ENCODE assay signal across 32 cellular contexts in the genomic region with DNA sequence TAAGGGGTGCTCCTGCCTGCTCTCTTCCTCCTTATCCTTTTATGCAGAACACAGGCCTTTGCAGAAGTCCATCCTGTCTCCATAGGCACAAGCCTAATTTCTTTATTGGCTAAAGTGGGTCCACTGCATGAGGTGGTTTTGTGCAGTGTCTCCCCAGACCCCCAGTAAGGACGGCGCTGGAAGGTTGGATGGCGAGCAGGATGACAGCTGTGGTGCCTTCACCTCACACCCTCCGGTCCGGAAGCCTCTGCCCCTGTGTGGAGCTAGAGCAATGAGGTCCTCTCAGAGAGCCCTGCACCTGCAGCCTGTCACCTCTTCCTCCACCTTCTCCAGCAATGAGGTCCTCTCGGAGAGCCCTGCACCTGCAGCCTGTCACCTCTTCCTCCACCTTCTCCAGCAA.
"Had no signal": no experiment of that assay in that cellular context is flagged by ENCODE, and none has a peak within 500 bp of the region (broad histone marks: within the 10 kb centered on the region; RNA-seq: fewer than 3 reads in every experiment).

No MANE protein-coding gene starts in this region.

- H3K4me3 ChIP-seq: adrenal gland, body of pancreas, breast epithelium had no signal

- H3K27ac ChIP-seq: adrenal gland, body of pancreas, brain microvascular endothelial cell, breast epithelium, VCaP had no signal

- H3K27me3 Mint-ChIP-seq: central memory CD8-positive, alpha-beta T cell had no signal

- H3K4me1 ChIP-seq: adrenal gland, body of pancreas, breast epithelium had no signal

- H3K4me1 Mint-ChIP-seq: activated B cell treated with CpG ODN at 0.5 μM for 24 hours; activated CD4-positive, alpha-beta T cell treated with anti-CD3 and anti-CD28 coated beads, Interleukin-2, amount 10 ng/mL, durations not matched to agents 24 days and 14 days; activated CD8-positive, alpha-beta memory T cell treated with anti-CD3 and anti-CD28 coated beads, Interleukin-2, amount 10 ng/mL, durations not matched to agents 7 days and 5 days; central memory CD8-positive, alpha-beta T cell; T-cell; T-helper 17 cell had no signal

- ATAC-seq: activated CD8-positive, alpha-beta memory T cell treated with anti-CD3 and anti-CD28 coated beads, Interleukin-2, amount 10 ng/mL, durations not matched to agents 7 days and 5 days; activated CD8-positive, alpha-beta T cell treated with anti-CD3 and anti-CD28 coated beads for 36 hours; activated naive CD4-positive, alpha-beta T cell treated with anti-CD3 and anti-CD28 coated beads, Interleukin-2, amount 50 U/mL, for 72 hours; body of pancreas; T-cell; T-helper 17 cell had no signal

- H3K27me3 ChIP-seq: adrenal gland, body of pancreas, brain microvascular endothelial cell had no signal

- H3K36me3 Mint-ChIP-seq: activated CD4-positive, alpha-beta memory T cell treated with anti-CD3 and anti-CD28 coated beads for 36 hours; activated CD8-positive, alpha-beta memory T cell treated with anti-CD3 and anti-CD28 coated beads, Interleukin-2, amount 10 ng/mL, durations not matched to agents 7 days and 5 days; activated naive CD8-positive, alpha-beta T cell treated with anti-CD3 and anti-CD28 coated beads for 36 hours; T-cell had no signal

- H3K9me3 ChIP-seq: adrenal gland, body of pancreas had no signal

- H3K27ac Mint-ChIP-seq: activated B cell treated with CpG ODN at 0.5 μM for 24 hours; activated CD4-positive, alpha-beta memory T cell treated with anti-CD3 and anti-CD28 coated beads for 36 hours; activated CD4-positive, alpha-beta T cell treated with anti-CD3 and anti-CD28 coated beads, Interleukin-2, amount 10 ng/mL, durations not matched to agents 24 days and 14 days; activated CD8-positive, alpha-beta memory T cell treated with anti-CD3 and anti-CD28 coated beads, Interleukin-2, amount 10 ng/mL, durations not matched to agents 7 days and 5 days; activated CD8-positive, alpha-beta T cell treated with anti-CD3 and anti-CD28 coated beads for 36 hours; activated naive CD8-positive, alpha-beta T cell treated with anti-CD3 and anti-CD28 coated beads for 36 hours; activated T-cell treated with anti-CD3 and anti-CD28 coated beads, Interleukin-2, amount 50 U/mL, for 24 hours; activated T-helper 2 cell treated with anti-CD3 and anti-CD28 coated beads, Interferon-gamma antibody, Interleukin-2, Interleukin-4, amounts not matched to agents 10 μg/mL and 5 μg/mL and 100 μg/mL, durations not matched to agents 14 hours and 24 hours and 36 hours; T-cell; T-helper 17 cell had no signal

- H3K4me3 Mint-ChIP-seq: activated B cell treated with CpG ODN at 0.5 μM for 24 hours; activated CD4-positive, alpha-beta memory T cell treated with anti-CD3 and anti-CD28 coated beads for 36 hours; activated CD4-positive, alpha-beta T cell treated with anti-CD3 and anti-CD28 coated beads, Interleukin-2, amount 10 ng/mL, durations not matched to agents 24 days and 14 days; activated CD8-positive, alpha-beta memory T cell treated with anti-CD3 and anti-CD28 coated beads, Interleukin-2, amount 10 ng/mL, durations not matched to agents 7 days and 5 days; activated CD8-positive, alpha-beta T cell treated with anti-CD3 and anti-CD28 coated beads for 36 hours; activated naive CD8-positive, alpha-beta T cell treated with anti-CD3 and anti-CD28 coated beads for 36 hours; activated T-cell treated with anti-CD3 and anti-CD28 coated beads, Interleukin-2, amount 50 U/mL, for 24 hours; central memory CD8-positive, alpha-beta T cell; T-cell; T-helper 17 cell had no signal

- DNase-seq: activated B cell treated with CpG ODN at 0.5 μM for 24 hours; activated CD4-positive, alpha-beta memory T cell treated with anti-CD3 and anti-CD28 coated beads for 36 hours; activated CD4-positive, alpha-beta T cell treated with anti-CD3 and anti-CD28 coated beads for 4 hours; activated CD4-positive, alpha-beta T cell treated with anti-CD3 and anti-CD28 coated beads, Interleukin-2, amount 10 ng/mL, durations not matched to agents 24 days and 14 days; activated CD4-positive, alpha-beta T cell treated with anti-CD3 and anti-CD28 coated beads, Interleukin-2, amount 50 U/mL, for 1 hour; activated CD4-positive, alpha-beta T cell treated with anti-CD3 and anti-CD28 coated beads, Interleukin-2, amount 50 U/mL, for 4 hours; activated CD4-positive, CD25-positive, alpha-beta regulatory T cell treated with anti-CD3 and anti-CD28 coated beads, Interleukin-2, amount 50 U/mL, for 72 hours; activated CD8-positive, alpha-beta memory T cell treated with anti-CD3 and anti-CD28 coated beads, Interleukin-2, amount 10 ng/mL, durations not matched to agents 7 days and 5 days; activated CD8-positive, alpha-beta memory T cell treated with anti-CD3 and anti-CD28 coated beads, Interleukin-2, amount 50 U/mL, for 48 hours; activated CD8-positive, alpha-beta T cell treated with anti-CD3 and anti-CD28 coated beads for 36 hours; activated effector memory CD4-positive, alpha-beta T cell treated with Interleukin-2 at 50 U/mL for 16 hours; activated gamma-delta T cell; activated naive CD4-positive, alpha-beta T cell treated with anti-CD3 and anti-CD28 coated beads, Interleukin-2, amount 50 U/mL, for 16 hours; activated naive CD4-positive, alpha-beta T cell treated with Interleukin-2 at 50 U/mL for 16 hours; activated naive CD8-positive, alpha-beta T cell treated with anti-CD3 and anti-CD28 coated beads for 36 hours; activated T-cell treated with anti-CD3 and anti-CD28 coated beads, Interleukin-2, amount 50 U/mL, for 24 hours; activated T-cell treated with anti-CD3 and anti-CD28 coated beads, Interleukin-2, amount 50 U/mL, for 48 hours; adrenal gland; amniotic stem cell; aorta; body of pancreas; brain microvascular endothelial cell; caudate nucleus; cerebellar nuclear complex; T-cell; T-helper 17 cell; T-helper 9 cell had no signal

- H3K9me3 Mint-ChIP-seq: activated CD4-positive, alpha-beta memory T cell treated with anti-CD3 and anti-CD28 coated beads for 36 hours; activated CD4-positive, alpha-beta T cell treated with anti-CD3 and anti-CD28 coated beads, Interleukin-2, amount 10 ng/mL, durations not matched to agents 24 days and 14 days; activated CD8-positive, alpha-beta T cell treated with anti-CD3 and anti-CD28 coated beads for 36 hours had no signal

- H3K36me3 ChIP-seq: adrenal gland, brain microvascular endothelial cell, breast epithelium had no signal
